29 cellular contexts compared by ENCODE assay signal in genomic region chr6:126764104-126764503, GRCh38.
"Had no signal": no experiment of that assay in that cellular context is flagged by ENCODE, and none has a peak within 500 bp of the region (broad histone marks: within the 10 kb centered on the region; RNA-seq: fewer than 3 reads in every experiment).

No MANE protein-coding gene starts in this region.

- H3K9me3 Mint-ChIP-seq: activated naive CD4-positive, alpha-beta T cell treated with anti-CD3 and anti-CD28 coated beads, Interleukin-2, amount 10 ng/mL, durations not matched to agents 7 days and 5 days; activated naive CD8-positive, alpha-beta T cell treated with anti-CD3 and anti-CD28 coated beads, Interleukin-2, amount 10 ng/mL, durations not matched to agents 7 days and 5 days; activated T-helper 1 cell treated with anti-CD3 and anti-CD28 coated beads, Interleukin-12 subunit alpha, Interleukin-12 subunit beta, Interleukin-2, Interleukin-4 antibody, amounts not matched to agents 30 ng/mL and 10 ng/mL and 1 ng/mL, durations not matched to agents 14 hours and 24 hours and 36 hours; stimulated activated naive CD8-positive, alpha-beta T cell treated with anti-CD3 and anti-CD28 coated beads, Interleukin-15, Interleukin-2, amounts not matched to agents 100 ng/mL and 50 ng/mL, for 24 hours; T-helper 1 cell treated with Interleukin-12 subunit alpha and Interleukin-12 subunit beta and Interleukin-4 antibody, amounts not matched to agents 30 μg/mL and 1 μg/mL, for 36 hours had no signal

- H3K27me3 Mint-ChIP-seq: activated naive CD4-positive, alpha-beta T cell treated with anti-CD3 and anti-CD28 coated beads, Interleukin-2, amount 10 ng/mL, durations not matched to agents 7 days and 5 days; activated naive CD8-positive, alpha-beta T cell treated with anti-CD3 and anti-CD28 coated beads, Interleukin-2, amount 10 ng/mL, durations not matched to agents 7 days and 5 days; natural killer cell treated with Interleukin-12 subunit alpha and Interleukin-12 subunit beta and Interleukin-15 and Interleukin-18, amount 100 ng/mL, for 72 hours had no signal

- H3K9me3 ChIP-seq: heart right ventricle, lower lobe of right lung, sigmoid colon, thyroid gland, upper lobe of right lung had no signal

- H3K4me3 Mint-ChIP-seq: activated naive CD4-positive, alpha-beta T cell treated with anti-CD3 and anti-CD28 coated beads, Interleukin-2, amount 10 ng/mL, durations not matched to agents 7 days and 5 days; activated naive CD8-positive, alpha-beta T cell treated with anti-CD3 and anti-CD28 coated beads, Interleukin-2, amount 10 ng/mL, durations not matched to agents 7 days and 5 days; activated T-helper 1 cell treated with anti-CD3 and anti-CD28 coated beads, Interleukin-12 subunit alpha, Interleukin-12 subunit beta, Interleukin-2, Interleukin-4 antibody, amounts not matched to agents 30 ng/mL and 10 ng/mL and 1 ng/mL, durations not matched to agents 14 hours and 24 hours and 36 hours; natural killer cell treated with Interleukin-12 subunit alpha and Interleukin-12 subunit beta and Interleukin-15 and Interleukin-18, amount 100 ng/mL, for 72 hours; stimulated activated effector memory CD8-positive, alpha-beta T cell treated with anti-CD3 and anti-CD28 coated beads, Interleukin-12 subunit alpha, Interleukin-12 subunit beta, amount 100 ng/mL, for 72 hours; stimulated activated naive CD8-positive, alpha-beta T cell treated with anti-CD3 and anti-CD28 coated beads, Interleukin-15, Interleukin-2, amounts not matched to agents 100 ng/mL and 50 ng/mL, for 24 hours; T-helper 1 cell treated with Interleukin-12 subunit alpha and Interleukin-12 subunit beta and Interleukin-4 antibody, amounts not matched to agents 30 μg/mL and 1 μg/mL, for 36 hours had no signal

- H3K27ac Mint-ChIP-seq: activated naive CD4-positive, alpha-beta T cell treated with anti-CD3 and anti-CD28 coated beads, Interleukin-2, amount 10 ng/mL, durations not matched to agents 7 days and 5 days; activated naive CD8-positive, alpha-beta T cell treated with anti-CD3 and anti-CD28 coated beads, Interleukin-2, amount 10 ng/mL, durations not matched to agents 7 days and 5 days; activated T-helper 1 cell treated with anti-CD3 and anti-CD28 coated beads, Interleukin-12 subunit alpha, Interleukin-12 subunit beta, Interleukin-2, Interleukin-4 antibody, amounts not matched to agents 30 ng/mL and 10 ng/mL and 1 ng/mL, durations not matched to agents 14 hours and 24 hours and 36 hours; natural killer cell treated with Interleukin-12 subunit alpha and Interleukin-12 subunit beta and Interleukin-15 and Interleukin-18, amount 100 ng/mL, for 72 hours; stimulated activated effector memory CD8-positive, alpha-beta T cell treated with anti-CD3 and anti-CD28 coated beads, Interleukin-12 subunit alpha, Interleukin-12 subunit beta, amount 100 ng/mL, for 72 hours; stimulated activated naive CD8-positive, alpha-beta T cell treated with anti-CD3 and anti-CD28 coated beads, Interleukin-15, Interleukin-2, amounts not matched to agents 100 ng/mL and 50 ng/mL, for 24 hours; T-helper 1 cell treated with Interleukin-12 subunit alpha and Interleukin-12 subunit beta and Interleukin-4 antibody, amounts not matched to agents 30 μg/mL and 1 μg/mL, for 36 hours had no signal

- DNase-seq: activated CD4-positive, alpha-beta T cell treated with anti-CD3 and anti-CD28 coated beads for 48 hours; activated CD4-positive, alpha-beta T cell treated with anti-CD3 and anti-CD28 coated beads, Interleukin-2, amount 50 U/mL, for 48 hours; activated CD8-positive, alpha-beta memory T cell treated with anti-CD3 and anti-CD28 coated beads for 24 hours; activated effector memory CD4-positive, alpha-beta T cell treated with anti-CD3 and anti-CD28 coated beads, Interleukin-2, amount 50 U/mL, for 16 hours; activated naive CD4-positive, alpha-beta T cell treated with anti-CD3 and anti-CD28 coated beads, Interleukin-2, amount 10 ng/mL, durations not matched to agents 7 days and 5 days; activated naive CD8-positive, alpha-beta T cell treated with anti-CD3 and anti-CD28 coated beads, Interleukin-2, amount 10 ng/mL, durations not matched to agents 7 days and 5 days; amniotic stem cell; central memory CD4-positive, alpha-beta T cell; dermis blood vessel endothelial cell; effector CD4-positive, alpha-beta T cell; foreskin fibroblast; heart right ventricle; lower lobe of right lung; mesenchymal stem cell; sigmoid colon; small intestine; stimulated activated CD4-positive, alpha-beta T cell treated with anti-CD3 and anti-CD28 coated beads, Interleukin-4, amount 100 ng/mL, for 24 hours; T-helper 9 cell; thyroid gland; upper lobe of right lung had no signal

- H3K27me3 ChIP-seq: heart right ventricle, sigmoid colon, thyroid gland, upper lobe of right lung had no signal

- H3K36me3 ChIP-seq: heart right ventricle, lower lobe of right lung, sigmoid colon, thyroid gland, upper lobe of right lung, WERI-Rb-1 had no signal

- H3K36me3 Mint-ChIP-seq: activated naive CD4-positive, alpha-beta T cell treated with anti-CD3 and anti-CD28 coated beads, Interleukin-2, amount 10 ng/mL, durations not matched to agents 7 days and 5 days; activated naive CD8-positive, alpha-beta T cell treated with anti-CD3 and anti-CD28 coated beads, Interleukin-2, amount 10 ng/mL, durations not matched to agents 7 days and 5 days; natural killer cell treated with Interleukin-12 subunit alpha and Interleukin-12 subunit beta and Interleukin-15 and Interleukin-18, amount 100 ng/mL, for 72 hours; stimulated activated effector memory CD8-positive, alpha-beta T cell treated with anti-CD3 and anti-CD28 coated beads, Interleukin-12 subunit alpha, Interleukin-12 subunit beta, amount 100 ng/mL, for 72 hours had no signal

- ATAC-seq: activated CD4-positive, CD25-positive, alpha-beta regulatory T cell treated with anti-CD3 and anti-CD28 coated beads, Interleukin-2, amount 50 U/mL, for 24 hours; left lobe of liver; lower lobe of right lung; natural killer cell treated with Interleukin-12 subunit alpha and Interleukin-12 subunit beta and Interleukin-15 and Interleukin-18, amount 100 ng/mL, for 72 hours; stimulated activated effector memory CD8-positive, alpha-beta T cell treated with anti-CD3 and anti-CD28 coated beads, Interleukin-12 subunit alpha, Interleukin-12 subunit beta, amount 100 ng/mL, for 72 hours; upper lobe of right lung had no signal

- H3K4me1 ChIP-seq: heart right ventricle, lower lobe of right lung, thyroid gland, upper lobe of right lung had no signal

- H3K27ac ChIP-seq: epithelial cell of prostate, heart right ventricle, lower lobe of right lung, thyroid gland, upper lobe of right lung, WERI-Rb-1 had no signal

- H3K4me1 Mint-ChIP-seq: activated naive CD4-positive, alpha-beta T cell treated with anti-CD3 and anti-CD28 coated beads, Interleukin-2, amount 10 ng/mL, durations not matched to agents 7 days and 5 days; activated naive CD8-positive, alpha-beta T cell treated with anti-CD3 and anti-CD28 coated beads, Interleukin-2, amount 10 ng/mL, durations not matched to agents 7 days and 5 days; stimulated activated effector memory CD8-positive, alpha-beta T cell treated with anti-CD3 and anti-CD28 coated beads, Interleukin-12 subunit alpha, Interleukin-12 subunit beta, amount 100 ng/mL, for 72 hours had no signal

- H3K4me3 ChIP-seq: heart right ventricle, lower lobe of right lung, sigmoid colon, thyroid gland, upper lobe of right lung had no signal
